ENCODE assay signal across 28 cellular contexts in the genomic region with DNA sequence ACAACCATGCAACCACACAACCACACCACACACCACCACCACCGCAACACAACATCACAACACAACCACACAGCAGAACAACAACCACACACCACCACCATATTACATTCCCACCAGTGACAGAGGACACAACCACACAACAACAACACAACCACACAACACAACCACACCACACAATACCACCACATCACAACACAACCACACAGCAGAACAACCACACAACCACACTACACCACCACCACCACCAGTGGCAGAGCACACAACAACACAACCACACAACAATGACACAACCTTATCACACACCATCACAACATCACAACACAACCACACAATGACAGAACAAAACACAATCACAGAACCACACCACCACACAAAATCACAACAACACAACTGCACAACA.
DNase-seq lines count a peak whose midpoint lies in the region; ATAC-seq, FAIRE-seq and TF ChIP-seq lines count a peak whose summit lies in the region.
"Had no signal": no experiment of that assay in that cellular context is flagged by ENCODE, and none has a peak within 500 bp of the region (broad histone marks: within the 10 kb centered on the region; RNA-seq: fewer than 3 reads in every experiment).

No MANE protein-coding gene starts in this region.

- no peaks in the 10 kb centered on the region for H3K27me3 ChIP-seq in IMR-90 (ENCODE audit: control insufficient read depth, insufficient read depth, low read length)
- H3K27me3 ChIP-seq in bronchial epithelial cell (ENCODE audit: control insufficient read depth, insufficient read depth, low read length), result no peaks in the 10 kb centered on the region
- H3K27me3 ChIP-seq in neural progenitor cell, result no peaks in the 10 kb centered on the region
- H3K27me3 ChIP-seq in hepatocyte, result no peaks in the 10 kb centered on the region
- H3K27me3 ChIP-seq: transverse colon had no signal

- DNase-seq in activated naive CD4-positive, alpha-beta T cell (lab: John Stamatoyannopoulos, UW), result no peak
- DNase-seq in IMR-90 (no peak), bronchial epithelial cell (ENCODE audit: low read depth) (no peak), neural progenitor cell (ENCODE audit: low spot score) (no peak), SHP77 treated with DMSO at 0.1 percent for 48 hours (lab: John Stamatoyannopoulos, UW) (no peak), hepatocyte (ENCODE audit: low spot score) (no peak)
- DNase-seq: activated CD4-positive, alpha-beta T cell treated with anti-CD3 and anti-CD28 coated beads, Interleukin-2, amount 50 U/mL, for 1 hour; activated CD8-positive, alpha-beta memory T cell treated with anti-CD3 and anti-CD28 coated beads, Interleukin-2, amount 50 U/mL, for 4 hours; DMS153; heart left ventricle; Kasumi-1; left ventricle myocardium inferior; NCI-H1417; NCI-H2029; NCI-H524 treated with DMSO at 0.1 percent for 48 hours; nucleus accumbens; PC-3; stimulated activated CD4-positive, alpha-beta T cell treated with anti-CD3 and anti-CD28 coated beads, Interleukin-4, amount 100 ng/mL, for 1 hour; transverse colon; WERI-Rb-1 had no signal

- no peak overlapping the region for H3K23ac ChIP-seq in IMR-90 (ENCODE audit: low read depth, low read length)

- no peaks in the 10 kb centered on the region for H3K9me3 Mint-ChIP-seq in activated naive CD4-positive, alpha-beta T cell treated with anti-CD3 and anti-CD28 coated beads, Interleukin-2, amount 50 U/mL, for 24 hours
- H3K9me3 Mint-ChIP-seq in neural progenitor cell, result peaks cover 11% of the 10 kb centered on the region
- H3K9me3 Mint-ChIP-seq: dendritic cell treated with granulocyte-macrophage colony-stimulating factor and Interleukin-4, amounts not matched to agents 40 ng/mL and 50 ng/mL, for 4 days had no signal

- in situ Hi-C loops in IMR-90 (cut with MboI; ENCODE audit: low sequenced_read_pairs), result no loop called here

- H3K27ac ChIP-seq in IMR-90 (ENCODE audit: insufficient read depth, low read length), result no peak overlapping the region
- H3K27ac ChIP-seq in neural progenitor cell, result no peak overlapping the region
- no peak overlapping the region for H3K27ac ChIP-seq in hepatocyte
- H3K27ac ChIP-seq: heart left ventricle, left ventricle myocardium inferior, prostate gland, transverse colon, WERI-Rb-1 had no signal

- H3K27ac Mint-ChIP-seq in activated naive CD4-positive, alpha-beta T cell treated with anti-CD3 and anti-CD28 coated beads, Interleukin-2, amount 50 U/mL, for 24 hours, result peak overlapping the region; percentile 56
- peak overlapping the region; percentile 21 for H3K27ac Mint-ChIP-seq in neural progenitor cell
- H3K27ac Mint-ChIP-seq: activated T-helper 1 cell treated with anti-CD3 and anti-CD28 coated beads, Interleukin-12 subunit alpha, Interleukin-12 subunit beta, Interleukin-2, Interleukin-4 antibody, amounts not matched to agents 30 ng/mL and 10 ng/mL and 1 ng/mL, durations not matched to agents 14 hours and 24 hours and 36 hours; dendritic cell treated with granulocyte-macrophage colony-stimulating factor and Interleukin-4, amounts not matched to agents 40 ng/mL and 50 ng/mL, for 4 days had no signal

- no peaks in the 10 kb centered on the region for H3K27me3 Mint-ChIP-seq in activated naive CD4-positive, alpha-beta T cell treated with anti-CD3 and anti-CD28 coated beads, Interleukin-2, amount 50 U/mL, for 24 hours
- H3K27me3 Mint-ChIP-seq in neural progenitor cell (ENCODE audit: insufficient read depth, low read depth), result peaks cover 22% of the 10 kb centered on the region
- H3K27me3 Mint-ChIP-seq: dendritic cell treated with granulocyte-macrophage colony-stimulating factor and Interleukin-4, amounts not matched to agents 40 ng/mL and 50 ng/mL, for 4 days had no signal

- H2BK120ac ChIP-seq in IMR-90 (ENCODE audit: low read depth, low read length), result no peak overlapping the region

- no peaks in the 10 kb centered on the region for H3K9me2 ChIP-seq in hepatocyte (replicated peaks; ENCODE audit: insufficient read depth)

- H2BK5ac ChIP-seq in IMR-90 (ENCODE audit: low read depth, low read length, poor library complexity, severe bottlenecking), result peak overlapping the region; percentile 30

- H2BK15ac ChIP-seq in IMR-90 (ENCODE audit: low read depth, low read length), result no peak overlapping the region

- WGBS in IMR-90 (ENCODE audit: extremely low coverage in 2 of 2, insufficient read length in 1 of 2), 2 experiments, result 100% methylated on average over 1 of the region's 1 CpG; no CpG with 5 or more reads in 1 of the 2 experiments
- 93% methylated on average over 1 of the region's 1 CpG for WGBS in hepatocyte (ENCODE audit: low lambda C conversion rate, missing lambda C conversion rate)

- H3K4me3 ChIP-seq in IMR-90 (ENCODE audit: insufficient read depth, low read depth, low read length), result no peak overlapping the region
- H3K4me3 ChIP-seq in bronchial epithelial cell (ENCODE audit: low read depth, low read length), result no peak overlapping the region
- no peak overlapping the region for H3K4me3 ChIP-seq in neural progenitor cell
- no peak overlapping the region for H3K4me3 ChIP-seq in hepatocyte
- H3K4me3 ChIP-seq: HAP-1, heart left ventricle, left ventricle myocardium inferior, prostate gland, transverse colon had no signal

- CTCF ChIA-PET in IMR-90 (lab: Yijun Ruan, JAX), result no interaction called here

- no peaks in the 10 kb centered on the region for H3K9me1 ChIP-seq in IMR-90 (ENCODE audit: insufficient read depth, low read length)

- H3K79me2 ChIP-seq in neural progenitor cell (ENCODE audit: low read depth), result no peaks in the 10 kb centered on the region
- no peaks in the 10 kb centered on the region for H3K79me2 ChIP-seq in hepatocyte

- intact Hi-C loops in IMR-90 (cut with micrococcal nuclease), result no loop called here

- H3K4me2 ChIP-seq in IMR-90 (ENCODE audit: low read depth, low read length) (no peak overlapping the region), neural progenitor cell (no peak overlapping the region), hepatocyte (no peak overlapping the region)

- H3K9me3 ChIP-seq in IMR-90 (ENCODE audit: control insufficient read depth, insufficient read depth, low read length), result peaks cover 34% of the 10 kb centered on the region
- no peaks in the 10 kb centered on the region for H3K9me3 ChIP-seq in neural progenitor cell (ENCODE audit: low read depth)
- no peaks in the 10 kb centered on the region for H3K9me3 ChIP-seq in hepatocyte (ENCODE audit: low read depth)
- H3K9me3 ChIP-seq: HAP-1, prostate gland, transverse colon had no signal

- TF ChIP-seq CTCF in IMR-90 (conservative IDR thresholded peaks at IDR 0.05; ENCODE audit: low read depth, low read length) (no peak), bronchial epithelial cell (IDR thresholded peaks at IDR 0.05; ENCODE audit: insufficient read depth, low read length, severe bottlenecking) (no peak), neural progenitor cell (IDR thresholded peaks at IDR 0.05) (no peak), hepatocyte (IDR thresholded peaks at IDR 0.05; ENCODE audit: poor library complexity) (no peak)

- no peak overlapping the region for H2AK5ac ChIP-seq in IMR-90 (ENCODE audit: low read depth, low read length)

- H3K79me1 ChIP-seq in IMR-90 (ENCODE audit: low read depth in 1 of 2, low read length in 2 of 2), result no peaks in the 10 kb centered on the region

- H4K91ac ChIP-seq in IMR-90 (ENCODE audit: insufficient read depth, low read depth, low read length), result no peak overlapping the region

- H3F3A ChIP-seq in neural progenitor cell (ENCODE audit: low read depth), result no peaks in the 10 kb centered on the region

- H3K4me1 Mint-ChIP-seq in activated naive CD4-positive, alpha-beta T cell treated with anti-CD3 and anti-CD28 coated beads, Interleukin-2, amount 50 U/mL, for 24 hours, result peaks cover 38% of the 10 kb centered on the region
- H3K4me1 Mint-ChIP-seq in neural progenitor cell, result peaks cover 57% of the 10 kb centered on the region

- no peak for TF ChIP-seq RAD21 in IMR-90 (IDR thresholded peaks at IDR 0.05; ENCODE audit: low read length)

- no peaks in the 10 kb centered on the region for H3K36me3 Mint-ChIP-seq in activated naive CD4-positive, alpha-beta T cell treated with anti-CD3 and anti-CD28 coated beads, Interleukin-2, amount 50 U/mL, for 24 hours
- no peaks in the 10 kb centered on the region for H3K36me3 Mint-ChIP-seq in neural progenitor cell

- dilution Hi-C loops in IMR-90 (cut with HindIII; ENCODE audit: low sequenced_read_pairs, unreplicated experiment), result no loop called here

- H3K9ac ChIP-seq in IMR-90 (ENCODE audit: low read depth, low read length), result no peak overlapping the region
- H3K9ac ChIP-seq in neural progenitor cell, result no peak overlapping the region

- H3K4ac ChIP-seq in IMR-90 (ENCODE audit: low read depth, low read length), result no peak overlapping the region

- no peak for ATAC-seq in IMR-90 (ENCODE audit: low read depth)
- ATAC-seq in GM19035 (IDR thresholded peaks at IDR 0.05; ENCODE audit: unreplicated experiment), result no peak
- ATAC-seq: esophagus mucosa, heart left ventricle, PC-3 had no signal

- H2BK20ac ChIP-seq in IMR-90 (ENCODE audit: low read depth, low read length), result no peak overlapping the region

- H2AFZ ChIP-seq in IMR-90 (replicated peaks; ENCODE audit: low read length, poor library complexity) (no peak overlapping the region), neural progenitor cell (replicated peaks) (no peak overlapping the region), hepatocyte (no peak overlapping the region)

- no peak overlapping the region for H4K8ac ChIP-seq in IMR-90 (ENCODE audit: low read depth in 2 of 2, low read length in 2 of 2)

- POLR2A ChIA-PET in IMR-90 (lab: Charles Lee; ENCODE audit: unreplicated experiment), result no interaction called here

- peak; percentile 95 for FAIRE-seq in bronchial epithelial cell (lab: Jason Lieb, UNC)
- FAIRE-seq: keratinocyte had no signal

- TF ChIP-seq POLR2A in IMR-90 (IDR thresholded peaks at IDR 0.05; ENCODE audit: low read depth, low read length), result no peak

- no TSS peak for BruUV-seq in IMR-90 (replicated peaks; lab: Mats Ljungman, UMichigan)

- no peak overlapping the region for H3K4me3 Mint-ChIP-seq in activated naive CD4-positive, alpha-beta T cell treated with anti-CD3 and anti-CD28 coated beads, Interleukin-2, amount 50 U/mL, for 24 hours
- peak overlapping the region; percentile 46 for H3K4me3 Mint-ChIP-seq in neural progenitor cell
- H3K4me3 Mint-ChIP-seq: activated T-helper 1 cell treated with anti-CD3 and anti-CD28 coated beads, Interleukin-12 subunit alpha, Interleukin-12 subunit beta, Interleukin-2, Interleukin-4 antibody, amounts not matched to agents 30 ng/mL and 10 ng/mL and 1 ng/mL, durations not matched to agents 14 hours and 24 hours and 36 hours; dendritic cell treated with granulocyte-macrophage colony-stimulating factor and Interleukin-4, amounts not matched to agents 40 ng/mL and 50 ng/mL, for 4 days had no signal

- no peak overlapping the region for H3K56ac ChIP-seq in IMR-90 (ENCODE audit: extremely low read depth, insufficient read depth, low read length)

- no peak overlapping the region for H3K14ac ChIP-seq in IMR-90 (replicated peaks; ENCODE audit: low read depth, low read length)

- H3K36me3 ChIP-seq in IMR-90 (ENCODE audit: control insufficient read depth, insufficient read depth, low read length) (no peaks in the 10 kb centered on the region), bronchial epithelial cell (ENCODE audit: control insufficient read depth, insufficient read depth, low read length) (no peaks in the 10 kb centered on the region), neural progenitor cell (no peaks in the 10 kb centered on the region), hepatocyte (replicated peaks; ENCODE audit: insufficient read depth, low read depth) (no peaks in the 10 kb centered on the region)
- H3K36me3 ChIP-seq: HAP-1, heart left ventricle, left ventricle myocardium inferior, prostate gland, transverse colon, WERI-Rb-1 had no signal

- H3K18ac ChIP-seq in IMR-90 (ENCODE audit: low read depth, low read length), result no peak overlapping the region

- H3K4me1 ChIP-seq in IMR-90 (ENCODE audit: control insufficient read depth, insufficient read depth, low read length), result no peaks in the 10 kb centered on the region
- H3K4me1 ChIP-seq in neural progenitor cell, result peaks cover 15% of the 10 kb centered on the region
- no peaks in the 10 kb centered on the region for H3K4me1 ChIP-seq in hepatocyte (ENCODE audit: insufficient read depth)
- H3K4me1 ChIP-seq: HAP-1, heart left ventricle, prostate gland, transverse colon had no signal

- no peak overlapping the region for H2AK9ac ChIP-seq in IMR-90 (replicated peaks; ENCODE audit: low read depth, low read length, poor library complexity)

- H4K20me1 ChIP-seq in IMR-90 (ENCODE audit: insufficient read depth, low read length), result no peaks in the 10 kb centered on the region
- no peaks in the 10 kb centered on the region for H4K20me1 ChIP-seq in neural progenitor cell (ENCODE audit: low read depth)
- no peaks in the 10 kb centered on the region for H4K20me1 ChIP-seq in hepatocyte (ENCODE audit: insufficient read depth, poor library complexity, severe bottlenecking)

- no peak overlapping the region for H4K5ac ChIP-seq in IMR-90 (ENCODE audit: low read depth, low read length)
